In the genomic region with DNA sequence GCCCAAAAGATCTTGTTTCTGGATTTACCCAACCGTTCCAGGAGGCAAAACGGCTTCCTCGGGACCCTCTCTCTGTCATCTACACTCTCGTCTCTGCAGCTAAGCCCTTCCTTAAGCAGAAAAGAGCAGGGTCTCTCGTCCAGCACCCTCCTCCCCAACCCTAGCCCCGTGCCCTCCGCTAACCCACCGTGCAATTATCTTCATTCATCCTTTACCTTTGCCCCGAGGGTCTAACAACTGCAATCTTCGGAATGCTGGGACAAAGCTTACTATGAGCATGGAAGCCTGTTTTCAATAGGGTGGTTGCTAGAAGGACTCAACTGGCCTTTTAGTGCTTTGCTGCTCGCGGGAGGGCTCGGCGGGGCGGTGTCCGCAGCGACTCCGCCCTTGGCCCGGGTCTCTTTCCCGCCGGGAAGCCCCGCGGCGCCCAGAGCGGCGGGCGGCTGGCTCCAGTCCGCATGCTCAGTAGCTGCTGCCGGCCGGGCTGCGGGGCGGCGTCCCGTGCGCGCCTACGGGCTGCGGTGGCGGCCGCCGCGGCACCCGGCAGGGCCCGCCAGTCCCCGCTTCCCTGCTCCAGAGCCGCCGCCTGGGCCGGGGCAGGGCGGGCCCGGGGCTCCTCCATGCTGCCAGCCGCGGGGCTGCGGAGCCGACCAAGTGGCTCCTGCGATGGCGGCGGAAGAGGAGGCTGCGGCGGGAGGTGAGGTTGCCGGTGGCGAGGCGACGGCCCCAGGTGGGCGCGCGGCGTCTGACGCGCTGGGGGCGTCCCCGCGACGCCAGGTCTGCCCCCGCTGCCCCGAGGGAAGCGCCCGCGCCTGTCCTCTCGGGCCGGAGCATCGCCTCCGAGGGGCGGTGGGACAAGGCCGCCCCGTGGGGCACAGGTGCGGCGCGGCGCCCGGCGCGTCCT, we compare ENCODE assay signal across 8 cellular contexts. TPM values are rescaled to one million over a fixed set of nuclear protein-coding genes. Genes with fewer than 3 reads are reported as not detected.
DNase-seq lines count a peak whose midpoint lies in the region; ATAC-seq, FAIRE-seq and TF ChIP-seq lines count a peak whose summit lies in the region.

A gene with protein sequence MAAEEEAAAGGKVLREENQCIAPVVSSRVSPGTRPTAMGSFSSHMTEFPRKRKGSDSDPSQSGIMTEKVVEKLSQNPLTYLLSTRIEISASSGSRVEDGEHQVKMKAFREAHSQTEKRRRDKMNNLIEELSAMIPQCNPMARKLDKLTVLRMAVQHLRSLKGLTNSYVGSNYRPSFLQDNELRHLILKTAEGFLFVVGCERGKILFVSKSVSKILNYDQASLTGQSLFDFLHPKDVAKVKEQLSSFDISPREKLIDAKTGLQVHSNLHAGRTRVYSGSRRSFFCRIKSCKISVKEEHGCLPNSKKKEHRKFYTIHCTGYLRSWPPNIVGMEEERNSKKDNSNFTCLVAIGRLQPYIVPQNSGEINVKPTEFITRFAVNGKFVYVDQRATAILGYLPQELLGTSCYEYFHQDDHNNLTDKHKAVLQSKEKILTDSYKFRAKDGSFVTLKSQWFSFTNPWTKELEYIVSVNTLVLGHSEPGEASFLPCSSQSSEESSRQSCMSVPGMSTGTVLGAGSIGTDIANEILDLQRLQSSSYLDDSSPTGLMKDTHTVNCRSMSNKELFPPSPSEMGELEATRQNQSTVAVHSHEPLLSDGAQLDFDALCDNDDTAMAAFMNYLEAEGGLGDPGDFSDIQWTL (plus strand): TSS at position 430 of the 904 bp plus-strand sequence. CDS start 237 bp downstream, at position 667.

- H3K4me2 ChIP-seq in BLaER1 treated with 17β-estradiol and CSF1 and Interleukin-3, amounts not matched to agents 10 nM and 100 nM: peak within 1 kb of the TSS; percentile 89 to 100 (median 96)
- peak within 1 kb of the TSS; percentile 92 for H3K4me2 ChIP-seq in osteoblast (ENCODE audit: insufficient read depth, low read length)

- H3K36me3 ChIP-seq in BLaER1 treated with 17β-estradiol and CSF1 and Interleukin-3, amounts not matched to agents 10 nM and 100 nM: 0 out of 22 replicates have a peak, but pooled peaks cover 0 to 2% (median 0%) of the 10 kb centered on the region in 11 experiments
- H3K36me3 ChIP-seq in NT2/D1 (ENCODE audit: insufficient read depth, insufficient read length, low read length): no peaks in the 10 kb centered on the region
- H3K36me3 ChIP-seq in osteoblast (ENCODE audit: insufficient read depth, low read length): peaks cover 4% of the 10 kb centered on the region

- FAIRE-seq in frontal cortex (lab: Jason Lieb, UNC) (no peak), GM19239 (lab: Jason Lieb, UNC) (no peak)

- H3K79me2 ChIP-seq in osteoblast (ENCODE audit: insufficient read depth, low read length): peaks cover 55% of the 10 kb centered on the region

- DNase-seq in NT2/D1 (ENCODE audit: low read depth, low spot score): peak; percentile 83
- peak; percentile 46 for DNase-seq in activated T-helper 1 cell treated with anti-CD3 and anti-CD28 coated beads, Interleukin-12 subunit alpha, Interleukin-12 subunit beta, Interleukin-2, Interleukin-4 antibody, amounts not matched to agents 30 ng/mL and 10 ng/mL and 1 ng/mL, durations not matched to agents 14 hours and 24 hours and 36 hours (ENCODE audit: low spot score)
- DNase-seq in frontal cortex (ENCODE audit: low spot score in 2 of 2): peak; percentile 50
- peak; percentile 90 for DNase-seq in osteoblast (ENCODE audit: insufficient read length, low spot score, missing footprints)
- no peak for DNase-seq in GM19239 (ENCODE audit: insufficient read length, low spot score)

- H3K4me1 ChIP-seq in BLaER1 treated with 17β-estradiol and CSF1 and Interleukin-3, amounts not matched to agents 10 nM and 100 nM: peaks cover 0 to 51% (median 23%) of the 10 kb centered on the region in 10 experiments; a peak in 14 of 20 replicates
- H3K4me1 ChIP-seq in NT2/D1 (ENCODE audit: insufficient read depth, insufficient read length) (no peaks in the 10 kb centered on the region), osteoblast (ENCODE audit: insufficient read depth, low read length) (peaks cover 35% of the 10 kb centered on the region)

- peak within 1 kb of the TSS in 9 of 11 experiments; percentile 4 to 65 (median 46); a peak in 13 of 22 replicates for H3K27ac ChIP-seq in BLaER1 treated with 17β-estradiol and CSF1 and Interleukin-3, amounts not matched to agents 10 nM and 100 nM
- peak within 1 kb of the TSS; percentile 77 for H3K27ac ChIP-seq in osteoblast (ENCODE audit: low read depth, low read length)

- H3K27me3 ChIP-seq in BLaER1 treated with 17β-estradiol and CSF1 and Interleukin-3, amounts not matched to agents 10 nM and 100 nM: peaks cover 27 to 63% (median 60%) of the 10 kb centered on the region in 11 experiments
- peaks cover 57% of the 10 kb centered on the region for H3K27me3 ChIP-seq in NT2/D1 (ENCODE audit: insufficient read depth, insufficient read length)
- H3K27me3 ChIP-seq in osteoblast (ENCODE audit: insufficient read depth, low read length): no peaks in the 10 kb centered on the region

- H3K9ac ChIP-seq in BLaER1 treated with 17β-estradiol and CSF1 and Interleukin-3, amounts not matched to agents 10 nM and 100 nM: peak within 1 kb of the TSS; percentile 59 to 81 (median 75)
- peak within 1 kb of the TSS; percentile 80 for H3K9ac ChIP-seq in NT2/D1 (ENCODE audit: insufficient read length, low read depth)

- H4K20me1 ChIP-seq in BLaER1 treated with 17β-estradiol and CSF1 and Interleukin-3, amounts not matched to agents 10 nM and 100 nM: no peaks in the 10 kb centered on the region; a peak in 3 of 22 replicates
- H4K20me1 ChIP-seq in osteoblast (ENCODE audit: insufficient read depth, low read length): no peaks in the 10 kb centered on the region

- H3K4me3 Mint-ChIP-seq in activated T-helper 1 cell treated with anti-CD3 and anti-CD28 coated beads, Interleukin-12 subunit alpha, Interleukin-12 subunit beta, Interleukin-2, Interleukin-4 antibody, amounts not matched to agents 30 ng/mL and 10 ng/mL and 1 ng/mL, durations not matched to agents 14 hours and 24 hours and 36 hours: peak within 1 kb of the TSS; percentile 99

- H2AFZ ChIP-seq in osteoblast (ENCODE audit: low read length): peak within 1 kb of the TSS; percentile 83

- H3K9me3 Mint-ChIP-seq in activated T-helper 1 cell treated with anti-CD3 and anti-CD28 coated beads, Interleukin-12 subunit alpha, Interleukin-12 subunit beta, Interleukin-2, Interleukin-4 antibody, amounts not matched to agents 30 ng/mL and 10 ng/mL and 1 ng/mL, durations not matched to agents 14 hours and 24 hours and 36 hours: no peaks in the 10 kb centered on the region

- intact Hi-C loops in activated T-helper 1 cell treated with anti-CD3 and anti-CD28 coated beads, Interleukin-12 subunit alpha, Interleukin-12 subunit beta, Interleukin-2, Interleukin-4 antibody, amounts not matched to agents 30 ng/mL and 10 ng/mL and 1 ng/mL, durations not matched to agents 14 hours and 24 hours and 36 hours (cut with micrococcal nuclease): loop anchor here (2.0 to 10.0 kb wide), 7 partner anchors 88 to 1770 kb away; a partner anchor contains a TSS

- H3K4me1 Mint-ChIP-seq in activated T-helper 1 cell treated with anti-CD3 and anti-CD28 coated beads, Interleukin-12 subunit alpha, Interleukin-12 subunit beta, Interleukin-2, Interleukin-4 antibody, amounts not matched to agents 30 ng/mL and 10 ng/mL and 1 ng/mL, durations not matched to agents 14 hours and 24 hours and 36 hours (ENCODE audit: low read depth): peaks cover 67% of the 10 kb centered on the region

- H3K36me3 Mint-ChIP-seq in activated T-helper 1 cell treated with anti-CD3 and anti-CD28 coated beads, Interleukin-12 subunit alpha, Interleukin-12 subunit beta, Interleukin-2, Interleukin-4 antibody, amounts not matched to agents 30 ng/mL and 10 ng/mL and 1 ng/mL, durations not matched to agents 14 hours and 24 hours and 36 hours (ENCODE audit: low read depth): peaks cover 15% of the 10 kb centered on the region

- peak within 1 kb of the TSS; percentile 96 for H3K27ac Mint-ChIP-seq in activated T-helper 1 cell treated with anti-CD3 and anti-CD28 coated beads, Interleukin-12 subunit alpha, Interleukin-12 subunit beta, Interleukin-2, Interleukin-4 antibody, amounts not matched to agents 30 ng/mL and 10 ng/mL and 1 ng/mL, durations not matched to agents 14 hours and 24 hours and 36 hours

- H3K27me3 Mint-ChIP-seq in activated T-helper 1 cell treated with anti-CD3 and anti-CD28 coated beads, Interleukin-12 subunit alpha, Interleukin-12 subunit beta, Interleukin-2, Interleukin-4 antibody, amounts not matched to agents 30 ng/mL and 10 ng/mL and 1 ng/mL, durations not matched to agents 14 hours and 24 hours and 36 hours (ENCODE audit: insufficient read depth): no peaks in the 10 kb centered on the region

- H3K9me3 ChIP-seq in BLaER1 treated with 17β-estradiol and CSF1 and Interleukin-3, amounts not matched to agents 10 nM and 100 nM (replicated peaks in 1 of 11): no peaks in the 10 kb centered on the region
- H3K9me3 ChIP-seq in NT2/D1 (ENCODE audit: insufficient read depth, low read length) (no peaks in the 10 kb centered on the region), osteoblast (ENCODE audit: low read depth, low read length) (no peaks in the 10 kb centered on the region)

- peak within 1 kb of the TSS; percentile 75 to 93 (median 82) for H3K4me3 ChIP-seq in BLaER1 treated with 17β-estradiol and CSF1 and Interleukin-3, amounts not matched to agents 10 nM and 100 nM
- H3K4me3 ChIP-seq in NT2/D1 (ENCODE audit: insufficient read length, low read depth): peak within 1 kb of the TSS; percentile 72
- H3K4me3 ChIP-seq in osteoblast (ENCODE audit: insufficient read depth, low read length): peak within 1 kb of the TSS; percentile 83

- no peak for TF ChIP-seq CTCF in osteoblast (IDR thresholded peaks at IDR 0.05; ENCODE audit: extremely low read depth, low read depth, low read length)

- ATAC-seq in GM19043 (IDR thresholded peaks at IDR 0.05; ENCODE audit: low read depth, unreplicated experiment) (peak; percentile 31), HG03342 (IDR thresholded peaks at IDR 0.05; ENCODE audit: unreplicated experiment) (peak; percentile 35)

RNA-seq across cellular contexts. Expression of the gene that starts here (rescaled TPM):
- 57.2 and 58.0 TPM in 2 replicates for total RNA-seq in activated T-helper 1 cell treated with anti-CD3 and anti-CD28 coated beads, Interleukin-12 subunit alpha, Interleukin-12 subunit beta, Interleukin-2, Interleukin-4 antibody, amounts not matched to agents 30 ng/mL and 10 ng/mL and 1 ng/mL, durations not matched to agents 14 hours and 24 hours and 36 hours
- total RNA-seq in frontal cortex: 42.4 TPM
- total RNA-seq in osteoblast: 18.3 and 21.7 TPM in 2 replicates
